ENCODE assay signal across 20 cellular contexts in genomic region chr5:154303133-154303532, GRCh38.
"Had no signal": no experiment of that assay in that cellular context is flagged by ENCODE, and none has a peak within 500 bp of the region (broad histone marks: within the 10 kb centered on the region; RNA-seq: fewer than 3 reads in every experiment).

No MANE protein-coding gene starts in this region.

- ATAC-seq: K562 had no signal

- H3K27ac ChIP-seq: KMS-11, RWPE1 had no signal

- H3K4me3 ChIP-seq: K562 had no signal

- DNase-seq: Kasumi-1, MM.1S, NCI-H1092 treated with DMSO at 0.1 percent for 48 hours, NCI-H1436, NCI-H187, NCI-H2029, NCI-H2081 treated with DMSO at 0.1 percent for 48 hours, NCI-H2171, NCI-H226, NCI-H446, NCI-H510A, NCI-H524 treated with DMSO at 0.1 percent for 48 hours, NCI-H69, NCI-H774, SHP77, SK-N-SH had no signal

- FAIRE-seq: HTR-8/SVneo, K562 had no signal
